Comparison of ENCODE assay signal across 36 cellular contexts in genomic region chrY:13243716-13244115, GRCh38.
"Had no signal": no experiment of that assay in that cellular context is flagged by ENCODE, and none has a peak within 500 bp of the region (broad histone marks: within the 10 kb centered on the region; RNA-seq: fewer than 3 reads in every experiment).

No MANE protein-coding gene starts in this region.

- H3K27me3 Mint-ChIP-seq: activated B cell treated with CpG ODN at 0.5 μM for 24 hours; activated CD4-positive, alpha-beta memory T cell treated with anti-CD3 and anti-CD28 coated beads for 36 hours; activated CD4-positive, alpha-beta T cell treated with anti-CD3 and anti-CD28 coated beads, Interleukin-2, amount 10 ng/mL, durations not matched to agents 24 days and 14 days; activated CD8-positive, alpha-beta T cell treated with anti-CD3 and anti-CD28 coated beads for 36 hours; activated naive CD8-positive, alpha-beta T cell treated with anti-CD3 and anti-CD28 coated beads for 36 hours; activated T-cell treated with anti-CD3 and anti-CD28 coated beads, Interleukin-2, amount 50 U/mL, for 24 hours; activated T-helper 17 cell treated with anti-CD3 and anti-CD28 coated beads, Interleukin-2, amount 50 U/mL, for 72 hours had no signal

- H3K27ac Mint-ChIP-seq: activated B cell treated with CpG ODN at 0.5 μM for 24 hours; activated CD4-positive, alpha-beta memory T cell treated with anti-CD3 and anti-CD28 coated beads for 36 hours; activated CD4-positive, alpha-beta T cell treated with anti-CD3 and anti-CD28 coated beads, Interleukin-2, amount 10 ng/mL, durations not matched to agents 24 days and 14 days; activated CD8-positive, alpha-beta T cell treated with anti-CD3 and anti-CD28 coated beads for 36 hours; activated naive CD4-positive, alpha-beta T cell treated with anti-CD3 and anti-CD28 coated beads for 36 hours; activated naive CD4-positive, alpha-beta T cell treated with anti-CD3 and anti-CD28 coated beads, Interleukin-2, amount 50 U/mL, for 72 hours; activated naive CD8-positive, alpha-beta T cell treated with anti-CD3 and anti-CD28 coated beads for 36 hours; activated T-cell treated with anti-CD3 and anti-CD28 coated beads, Interleukin-2, amount 50 U/mL, for 24 hours; activated T-helper 1 cell treated with anti-CD3 and anti-CD28 coated beads, Interleukin-12 subunit alpha, Interleukin-12 subunit beta, Interleukin-2, Interleukin-4 antibody, amounts not matched to agents 30 ng/mL and 10 ng/mL and 1 ng/mL, durations not matched to agents 14 hours and 24 hours and 36 hours; activated T-helper 17 cell treated with anti-CD3 and anti-CD28 coated beads, Interleukin-2, amount 50 U/mL, for 72 hours; T-helper 1 cell treated with Interleukin-12 subunit alpha and Interleukin-12 subunit beta and Interleukin-4 antibody, amounts not matched to agents 30 μg/mL and 1 μg/mL, for 36 hours; T-helper 2 cell treated with Interferon-gamma antibody and Interleukin-4, amounts not matched to agents 5 μg/mL and 100 μg/mL, for 36 hours had no signal

- H3K27ac ChIP-seq: adrenal gland, body of pancreas, brain microvascular endothelial cell, breast epithelium, VCaP had no signal

- H3K27me3 ChIP-seq: adrenal gland, body of pancreas, brain microvascular endothelial cell, breast epithelium had no signal

- H3K9me3 Mint-ChIP-seq: activated B cell treated with CpG ODN at 0.5 μM for 24 hours; activated CD4-positive, alpha-beta T cell treated with anti-CD3 and anti-CD28 coated beads, Interleukin-2, amount 10 ng/mL, durations not matched to agents 24 days and 14 days; activated T-cell treated with anti-CD3 and anti-CD28 coated beads, Interleukin-2, amount 50 U/mL, for 24 hours; activated T-helper 17 cell treated with anti-CD3 and anti-CD28 coated beads, Interleukin-2, amount 50 U/mL, for 72 hours; T-helper 2 cell treated with Interferon-gamma antibody and Interleukin-4, amounts not matched to agents 5 μg/mL and 100 μg/mL, for 36 hours had no signal

- H3K4me3 Mint-ChIP-seq: activated B cell treated with CpG ODN at 0.5 μM for 24 hours; activated CD4-positive, alpha-beta memory T cell treated with anti-CD3 and anti-CD28 coated beads for 36 hours; activated CD4-positive, alpha-beta T cell treated with anti-CD3 and anti-CD28 coated beads, Interleukin-2, amount 10 ng/mL, durations not matched to agents 24 days and 14 days; activated CD8-positive, alpha-beta T cell treated with anti-CD3 and anti-CD28 coated beads for 36 hours; activated naive CD4-positive, alpha-beta T cell treated with anti-CD3 and anti-CD28 coated beads for 36 hours; activated naive CD8-positive, alpha-beta T cell treated with anti-CD3 and anti-CD28 coated beads for 36 hours; activated T-cell treated with anti-CD3 and anti-CD28 coated beads, Interleukin-2, amount 50 U/mL, for 24 hours; activated T-helper 1 cell treated with anti-CD3 and anti-CD28 coated beads, Interleukin-12 subunit alpha, Interleukin-12 subunit beta, Interleukin-2, Interleukin-4 antibody, amounts not matched to agents 30 ng/mL and 10 ng/mL and 1 ng/mL, durations not matched to agents 14 hours and 24 hours and 36 hours; activated T-helper 17 cell treated with anti-CD3 and anti-CD28 coated beads, Interleukin-2, amount 50 U/mL, for 72 hours; T-helper 1 cell treated with Interleukin-12 subunit alpha and Interleukin-12 subunit beta and Interleukin-4 antibody, amounts not matched to agents 30 μg/mL and 1 μg/mL, for 36 hours; T-helper 2 cell treated with Interferon-gamma antibody and Interleukin-4, amounts not matched to agents 5 μg/mL and 100 μg/mL, for 36 hours had no signal

- H3K4me1 Mint-ChIP-seq: activated B cell treated with CpG ODN at 0.5 μM for 24 hours; activated CD4-positive, alpha-beta T cell treated with anti-CD3 and anti-CD28 coated beads, Interleukin-2, amount 10 ng/mL, durations not matched to agents 24 days and 14 days; activated naive CD8-positive, alpha-beta T cell treated with anti-CD3 and anti-CD28 coated beads for 36 hours had no signal

- H3K4me3 ChIP-seq: adrenal gland, body of pancreas, breast epithelium had no signal

- H3K4me1 ChIP-seq: adrenal gland, body of pancreas, breast epithelium had no signal

- H3K9me3 ChIP-seq: adrenal gland, body of pancreas, breast epithelium had no signal

- H3K36me3 ChIP-seq: adrenal gland, brain microvascular endothelial cell, breast epithelium had no signal

- DNase-seq: activated B cell treated with CpG ODN at 0.5 μM for 24 hours; activated CD4-positive, alpha-beta memory T cell treated with anti-CD3 and anti-CD28 coated beads for 36 hours; activated CD4-positive, alpha-beta T cell treated with anti-CD3 and anti-CD28 coated beads for 4 hours; activated CD4-positive, alpha-beta T cell treated with anti-CD3 and anti-CD28 coated beads, Interleukin-2, amount 10 ng/mL, durations not matched to agents 24 days and 14 days; activated CD4-positive, alpha-beta T cell treated with anti-CD3 and anti-CD28 coated beads, Interleukin-2, amount 50 U/mL, for 1 hour; activated CD4-positive, alpha-beta T cell treated with anti-CD3 and anti-CD28 coated beads, Interleukin-2, amount 50 U/mL, for 4 hours; activated CD4-positive, CD25-positive, alpha-beta regulatory T cell treated with anti-CD3 and anti-CD28 coated beads, Interleukin-2, amount 50 U/mL, for 72 hours; activated CD8-positive, alpha-beta memory T cell treated with anti-CD3 and anti-CD28 coated beads, Interleukin-2, amount 50 U/mL, for 4 hours; activated CD8-positive, alpha-beta T cell treated with anti-CD3 and anti-CD28 coated beads for 36 hours; activated effector memory CD4-positive, alpha-beta T cell treated with anti-CD3 and anti-CD28 coated beads, Interleukin-2, amount 50 U/mL, for 16 hours; activated gamma-delta T cell treated with Interleukin-2 at 50 U/mL for 16 hours; activated naive CD4-positive, alpha-beta T cell; activated naive CD4-positive, alpha-beta T cell treated with anti-CD3 and anti-CD28 coated beads for 36 hours; activated naive CD4-positive, alpha-beta T cell treated with anti-CD3 and anti-CD28 coated beads, Interleukin-2, amount 50 U/mL, for 16 hours; activated naive CD8-positive, alpha-beta T cell treated with anti-CD3 and anti-CD28 coated beads for 36 hours; activated T-cell treated with anti-CD3 and anti-CD28 coated beads for 4 hours; activated T-cell treated with anti-CD3 and anti-CD28 coated beads, Interleukin-2, amount 50 U/mL, for 24 hours; activated T-cell treated with anti-CD3 and anti-CD28 coated beads, Interleukin-2, amount 50 U/mL, for 48 hours; adrenal gland; amniotic stem cell; aorta; body of pancreas; brain microvascular endothelial cell; central memory CD4-positive, alpha-beta T cell; cerebellar nuclear complex; SW 1271; T-helper 1 cell; T-helper 2 cell; T-helper 9 cell had no signal

- ATAC-seq: activated CD8-positive, alpha-beta T cell treated with anti-CD3 and anti-CD28 coated beads for 36 hours; activated naive CD4-positive, alpha-beta T cell treated with anti-CD3 and anti-CD28 coated beads, Interleukin-2, amount 50 U/mL, for 72 hours; activated T-helper 17 cell treated with anti-CD3 and anti-CD28 coated beads, Interleukin-2, amount 50 U/mL, for 72 hours; body of pancreas had no signal
